9 cellular contexts compared by ENCODE assay signal in the genomic region with DNA sequence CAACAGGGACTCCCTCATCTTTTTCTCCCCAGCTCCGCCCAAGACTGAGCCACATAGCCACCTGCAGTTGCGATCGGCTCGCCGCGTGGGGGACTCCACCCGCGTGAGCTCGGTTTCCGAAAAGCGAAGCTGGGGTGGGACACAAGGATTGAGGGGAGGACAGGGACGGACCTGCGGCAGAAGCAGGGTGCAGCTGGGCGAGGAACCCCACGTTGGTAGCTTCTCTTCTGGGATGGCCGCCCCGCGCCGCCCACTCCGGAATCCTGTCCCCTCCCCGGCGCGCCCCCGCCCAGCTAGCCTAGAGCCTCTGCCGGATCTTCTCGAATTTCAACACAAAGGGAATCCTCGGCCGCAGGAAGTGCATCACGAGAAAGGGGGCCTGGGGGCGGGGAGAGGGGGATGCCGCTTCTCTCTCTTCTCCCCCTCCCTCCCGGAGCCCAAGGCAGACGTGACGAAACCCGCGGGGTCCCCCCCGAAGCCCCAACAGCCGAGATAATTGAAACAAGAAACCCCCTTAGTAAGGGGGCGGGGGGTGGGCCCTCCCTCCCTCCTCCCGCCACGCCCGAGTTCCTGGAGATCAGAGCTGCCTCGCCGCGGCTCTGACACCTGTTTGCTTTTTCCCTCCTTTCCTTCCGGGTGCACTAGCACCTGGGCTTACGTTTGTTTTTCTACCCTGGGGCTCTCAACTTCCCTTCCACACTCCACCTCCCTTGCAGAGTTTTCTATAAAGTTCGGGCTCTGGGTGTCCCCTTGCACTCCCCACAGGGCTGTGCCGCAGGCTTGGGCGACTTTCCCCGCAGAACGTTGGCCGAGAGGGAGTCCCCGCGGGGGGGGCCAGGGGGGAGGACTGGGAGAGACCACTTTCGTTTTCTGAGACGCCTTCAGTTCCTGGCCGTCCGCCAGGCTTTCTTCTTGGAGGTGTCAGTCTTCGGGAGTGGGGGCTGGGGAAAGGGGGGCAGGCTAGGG. TPM values are rescaled to one million over a fixed set of nuclear protein-coding genes. Genes with fewer than 3 reads are reported as not detected.
DNase-seq lines count a peak whose midpoint lies in the region; ATAC-seq and TF ChIP-seq lines count a peak whose summit lies in the region.
"Had no signal": no experiment of that assay in that cellular context is flagged by ENCODE, and none has a peak within 500 bp of the region (broad histone marks: within the 10 kb centered on the region; RNA-seq: fewer than 3 reads in every experiment).

No MANE protein-coding gene starts in this region.

- H3K9me3 Mint-ChIP-seq in activated T-cell treated with anti-CD3 and anti-CD28 coated beads, Interleukin-2, amount 50 U/mL, for 4 hours, result peaks cover 3% of the 10 kb centered on the region

- peak overlapping the region; percentile 88 for H3K4me3 Mint-ChIP-seq in activated T-cell treated with anti-CD3 and anti-CD28 coated beads, Interleukin-2, amount 50 U/mL, for 4 hours

- peak overlapping the region; percentile 99 for H3K4me3 ChIP-seq in HUES48 (ENCODE audit: low read depth, low read length)
- H3K4me3 ChIP-seq in OCI-LY1 (ENCODE audit: low read depth, low read length, poor library complexity, severe bottlenecking), result peak overlapping the region; percentile 64
- H3K4me3 ChIP-seq in esophagus muscularis mucosa, result peak overlapping the region; percentile 73 to 86 (median 78)
- peak overlapping the region; percentile 44 for H3K4me3 ChIP-seq in mucosa of stomach (ENCODE audit: low read length)

- H3K27me3 ChIP-seq in HUES48 (ENCODE audit: control insufficient read depth, insufficient read depth, low read length), result peaks cover 5% of the 10 kb centered on the region; the same call in 1 of the 2 replicates
- H3K27me3 ChIP-seq in OCI-LY1 (ENCODE audit: insufficient read depth, low read length), result no peaks in the 10 kb centered on the region
- peaks cover 0 to 30% (median 17%) of the 10 kb centered on the region in 4 donors for H3K27me3 ChIP-seq in esophagus muscularis mucosa
- no peaks in the 10 kb centered on the region for H3K27me3 ChIP-seq in mucosa of stomach (ENCODE audit: control insufficient read depth, insufficient read depth, low read length)

- 0 out of 2 replicates have a peak, but pooled peaks cover 4% of the 10 kb centered on the region for H3F3A ChIP-seq in OCI-LY1 (ENCODE audit: insufficient read depth, low read length)

- peak; percentile 80 for ATAC-seq in GM21381 (IDR thresholded peaks at IDR 0.05; ENCODE audit: unreplicated experiment)
- peak; percentile 74 to 80 for ATAC-seq in activated T-cell treated with anti-CD3 and anti-CD28 coated beads, Interleukin-2, amount 50 U/mL, for 4 hours

- DNase-seq in COLO668 (lab: John Stamatoyannopoulos, UW; ENCODE audit: unreplicated experiment), result peak; percentile 87
- peak; percentile 50 for DNase-seq in activated T-cell treated with anti-CD3 and anti-CD28 coated beads, Interleukin-2, amount 50 U/mL, for 4 hours
- peak; percentile 92 for DNase-seq in esophagus muscularis mucosa (ENCODE audit: extremely low spot score)
- peak; percentile 35 to 46 for DNase-seq in stimulated activated CD8-positive, alpha-beta memory T cell treated with anti-CD3 and anti-CD28 coated beads, Interleukin-4, amount 100 ng/mL, for 4 hours (ENCODE audit: low read depth in 2 of 2, low spot score in 1 of 2)

- under 1% methylated on average over 27 of the region's 60 CpGs for WGBS in esophagus muscularis mucosa

- TF ChIP-seq EP300 in esophagus muscularis mucosa (IDR thresholded peaks at IDR 0.05), result no peak

- H2AFZ ChIP-seq in OCI-LY1 (ENCODE audit: low read length), result peak overlapping the region; percentile 75; the same call in 1 of the 2 replicates

- no peaks in the 10 kb centered on the region for H3K9me2 ChIP-seq in OCI-LY1 (ENCODE audit: low read depth, low read length)

- H3K9me3 ChIP-seq in HUES48 (ENCODE audit: control insufficient read depth, insufficient read depth, low read length) (no peaks in the 10 kb centered on the region), OCI-LY1 (ENCODE audit: low read length) (no peaks in the 10 kb centered on the region), esophagus muscularis mucosa (peaks cover 0 to 5% (median 2%) of the 10 kb centered on the region in 4 donors), mucosa of stomach (ENCODE audit: control insufficient read depth, low read length) (no peaks in the 10 kb centered on the region)

- H3K27ac ChIP-seq in HUES48 (ENCODE audit: low read depth, low read length) (peak overlapping the region; percentile 97), OCI-LY1 (ENCODE audit: low read depth, low read length, poor library complexity, severe bottlenecking) (no peak overlapping the region), esophagus muscularis mucosa (replicated peaks in 1 of 4) (peak overlapping the region; percentile 50 to 74 (median 64))

- intact Hi-C loops in esophagus muscularis mucosa (cut with DNase I), result no loop called here

- no peaks in the 10 kb centered on the region for H3K79me2 ChIP-seq in OCI-LY1 (ENCODE audit: insufficient read depth, low read length)

- peak overlapping the region; percentile 91 for H3K4me2 ChIP-seq in OCI-LY1 (ENCODE audit: low read length)

- H3K4me1 ChIP-seq in HUES48 (ENCODE audit: control insufficient read depth, insufficient read depth, low read length), result peaks cover 21% of the 10 kb centered on the region
- H3K4me1 ChIP-seq in OCI-LY1 (ENCODE audit: insufficient read depth, low read length, severe bottlenecking), result peaks cover 10% of the 10 kb centered on the region
- H3K4me1 ChIP-seq in esophagus muscularis mucosa, result peaks cover 17 to 32% (median 22%) of the 10 kb centered on the region in 4 donors
- peaks cover 5% of the 10 kb centered on the region for H3K4me1 ChIP-seq in mucosa of stomach (ENCODE audit: control insufficient read depth, insufficient read depth, low read length)

- H3K9ac ChIP-seq in HUES48 (ENCODE audit: low read depth, low read length) (peak overlapping the region; percentile 71), OCI-LY1 (ENCODE audit: low read length) (peak overlapping the region; percentile 38), mucosa of stomach (ENCODE audit: low read length) (peak overlapping the region; percentile 67)

- H3K4me1 Mint-ChIP-seq in activated T-cell treated with anti-CD3 and anti-CD28 coated beads, Interleukin-2, amount 50 U/mL, for 4 hours (ENCODE audit: low read depth), result peaks cover 14% of the 10 kb centered on the region

- no peak for TF ChIP-seq POLR2A in esophagus muscularis mucosa (IDR thresholded peaks at IDR 0.05; ENCODE audit: low read depth)

- H3K36me3 Mint-ChIP-seq in activated T-cell treated with anti-CD3 and anti-CD28 coated beads, Interleukin-2, amount 50 U/mL, for 4 hours (ENCODE audit: insufficient read depth), result no peaks in the 10 kb centered on the region

- no peaks in the 10 kb centered on the region for H4K20me1 ChIP-seq in OCI-LY1 (ENCODE audit: insufficient read depth, low read length)

- H3K36me3 ChIP-seq in HUES48 (ENCODE audit: control insufficient read depth, insufficient read depth, low read length) (no peaks in the 10 kb centered on the region), OCI-LY1 (ENCODE audit: insufficient read depth, low read length) (no peaks in the 10 kb centered on the region), esophagus muscularis mucosa (no peaks in the 10 kb centered on the region), mucosa of stomach (ENCODE audit: control insufficient read depth, insufficient read depth, low read length) (no peaks in the 10 kb centered on the region)

- H3K27me3 Mint-ChIP-seq in activated T-cell treated with anti-CD3 and anti-CD28 coated beads, Interleukin-2, amount 50 U/mL, for 4 hours (ENCODE audit: low read depth), result peaks cover 25% of the 10 kb centered on the region

- TF ChIP-seq CTCF in OCI-LY1 (IDR thresholded peaks at IDR 0.05; ENCODE audit: low read length) (peak; percentile 57), esophagus muscularis mucosa (IDR thresholded peaks at IDR 0.05) (peak; percentile 12 to 67 (median 32))

RNA-seq across cellular contexts. Expression of a gene that starts 1.3 kb away (rescaled TPM):
- not detected for total RNA-seq in activated T-cell treated with anti-CD3 and anti-CD28 coated beads, Interleukin-2, amount 50 U/mL, for 4 hours
- under 1 TPM; 0.11 to 0.42 (median 0.26) TPM for total RNA-seq in esophagus muscularis mucosa
- total RNA-seq: activated CD8-positive, alpha-beta memory T cell treated with anti-CD3 and anti-CD28 coated beads for 36 hours had no signal

Comparison
In these comparisons a context has a peak if more than half of its experiments do, and no peak if none do; other contexts are left out.
1. DNase-seq: peak in every context shown above with its lines; median percentile 92 in esophagus muscularis mucosa; 87 in COLO668; 50 in activated T-cell treated with anti-CD3 and anti-CD28 coated beads, Interleukin-2, amount 50 U/mL, for 4 hours; 40 in stimulated activated CD8-positive, alpha-beta memory T cell treated with anti-CD3 and anti-CD28 coated beads, Interleukin-4, amount 100 ng/mL, for 4 hours.
2. H3K4me3 ChIP-seq: peak in every context shown above with its lines; median percentile 99 in HUES48; 78 in esophagus muscularis mucosa; 64 in OCI-LY1; 44 in mucosa of stomach.